ENCODE assay signal across 2 cellular contexts in the genomic region with DNA sequence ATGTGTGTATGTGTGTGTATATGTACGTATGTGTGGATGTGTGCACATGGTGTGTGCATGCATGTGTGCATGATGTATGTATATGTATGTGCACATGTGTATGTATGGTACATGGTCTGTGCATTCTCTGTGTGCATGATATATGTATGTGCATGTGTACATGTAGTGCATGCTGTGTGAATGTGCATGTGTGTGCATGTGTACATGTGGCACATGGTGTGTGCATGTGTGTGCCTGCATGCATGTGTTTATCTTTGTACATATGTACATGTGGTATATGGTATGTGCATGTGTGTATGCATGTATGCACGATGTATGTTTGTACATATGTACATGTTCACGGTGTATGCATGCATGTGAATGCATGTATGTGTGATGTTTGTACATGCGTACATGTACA.
TF ChIP-seq lines count a peak whose summit lies in the region.

No MANE protein-coding gene starts in this region.

TF ChIP-seq in HepG2, 621 proteins besides CTCF, POLR2A, EP300 and RAD21:
- TF ChIP-seq, protein P1, sequence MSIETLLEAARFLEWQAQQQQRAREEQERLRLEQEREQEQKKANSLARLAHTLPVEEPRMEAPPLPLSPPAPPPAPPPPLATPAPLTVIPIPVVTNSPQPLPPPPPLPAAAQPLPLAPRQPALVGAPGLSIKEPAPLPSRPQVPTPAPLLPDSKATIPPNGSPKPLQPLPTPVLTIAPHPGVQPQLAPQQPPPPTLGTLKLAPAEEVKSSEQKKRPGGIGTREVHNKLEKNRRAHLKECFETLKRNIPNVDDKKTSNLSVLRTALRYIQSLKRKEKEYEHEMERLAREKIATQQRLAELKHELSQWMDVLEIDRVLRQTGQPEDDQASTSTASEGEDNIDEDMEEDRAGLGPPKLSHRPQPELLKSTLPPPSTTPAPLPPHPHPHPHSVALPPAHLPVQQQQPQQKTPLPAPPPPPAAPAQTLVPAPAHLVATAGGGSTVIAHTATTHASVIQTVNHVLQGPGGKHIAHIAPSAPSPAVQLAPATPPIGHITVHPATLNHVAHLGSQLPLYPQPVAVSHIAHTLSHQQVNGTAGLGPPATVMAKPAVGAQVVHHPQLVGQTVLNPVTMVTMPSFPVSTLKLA (IDR thresholded peaks at IDR 0.05) = peak; percentile 96
- no peak for TF ChIP-seq AKAP8 (CRISPR knock-in tag; IDR thresholded peaks at IDR 0.05)

TF ChIP-seq in endothelial cell of umbilical vein, 7 proteins besides CTCF, POLR2A, EP300 and RAD21:
- no peak for TF ChIP-seq JUN (IDR thresholded peaks at IDR 0.05; ENCODE audit: borderline replicate concordance, insufficient read depth, insufficient read length, low read depth)
- TF ChIP-seq, protein P2, sequence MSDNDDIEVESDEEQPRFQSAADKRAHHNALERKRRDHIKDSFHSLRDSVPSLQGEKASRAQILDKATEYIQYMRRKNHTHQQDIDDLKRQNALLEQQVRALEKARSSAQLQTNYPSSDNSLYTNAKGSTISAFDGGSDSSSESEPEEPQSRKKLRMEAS (IDR thresholded peaks at IDR 0.05; ENCODE audit: insufficient read depth, insufficient read length) = peak; percentile 5
TF ChIP-seq in endothelial cell of umbilical vein: peak in this region for 1.
